ENCODE assay signal across 1 cellular context in genomic region chr7:44637788-44638594, GRCh38.
TF ChIP-seq lines count a peak whose summit lies in the region.

No MANE protein-coding gene starts in this region.

TF ChIP-seq in K562, 482 proteins besides CTCF, POLR2A, EP300 and RAD21 (continued from another document):
- peak; percentile 71 for TF ChIP-seq ZNF592 (IDR thresholded peaks at IDR 0.05)
- TF ChIP-seq ATF3 (IDR thresholded peaks at IDR 0.05) = peak; percentile 66
- no peak for TF ChIP-seq ATF3 (CRISPR knock-in tag; conservative IDR thresholded peaks at IDR 0.05)
- TF ChIP-seq MEIS2 (IDR thresholded peaks at IDR 0.05; ENCODE audit: partially characterized antibody) = peak; percentile 29
- no peak for TF ChIP-seq SMAD4 (CRISPR knock-in tag; conservative IDR thresholded peaks at IDR 0.05)
- TF ChIP-seq FOXP1 (CRISPR knock-in tag; IDR thresholded peaks at IDR 0.05) = 0 out of 2 replicates have a peak, but pooled peaks have one; percentile 37
